Comparison of ENCODE assay signal across 1 cellular context in genomic region chr5:178232124-178232919, GRCh38.
A peak's percentile ranks its signal among the peaks of the same experiment; 100 is the strongest.
TF ChIP-seq lines count a peak whose summit lies in the region.

Gene PHYKPL, minus strand, starts transcription at chr5:178232802. Its CDS starts 252 bp downstream, at chr5:178232550.

TF ChIP-seq in WTC11, 78 proteins besides CTCF, POLR2A, EP300 and RAD21 (continued from another document):
- 0 out of 2 replicates have a peak, but pooled peaks have one; percentile 6 for TF ChIP-seq PRDM15 (CRISPR knock-in tag; IDR thresholded peaks at IDR 0.05)
- TF ChIP-seq ETV6 (CRISPR knock-in tag; IDR thresholded peaks at IDR 0.05): peak; percentile 82; the same call in 1 of the 2 replicates
- TF ChIP-seq ERG (CRISPR knock-in tag; IDR thresholded peaks at IDR 0.05): no peak
- TF ChIP-seq JUN (CRISPR knock-in tag; IDR thresholded peaks at IDR 0.05): no peak
- peak; percentile 8; the same call in 1 of the 2 replicates for TF ChIP-seq MYBL2 (CRISPR knock-in tag; IDR thresholded peaks at IDR 0.05)
